20 cellular contexts compared by ENCODE assay signal in the genomic region with DNA sequence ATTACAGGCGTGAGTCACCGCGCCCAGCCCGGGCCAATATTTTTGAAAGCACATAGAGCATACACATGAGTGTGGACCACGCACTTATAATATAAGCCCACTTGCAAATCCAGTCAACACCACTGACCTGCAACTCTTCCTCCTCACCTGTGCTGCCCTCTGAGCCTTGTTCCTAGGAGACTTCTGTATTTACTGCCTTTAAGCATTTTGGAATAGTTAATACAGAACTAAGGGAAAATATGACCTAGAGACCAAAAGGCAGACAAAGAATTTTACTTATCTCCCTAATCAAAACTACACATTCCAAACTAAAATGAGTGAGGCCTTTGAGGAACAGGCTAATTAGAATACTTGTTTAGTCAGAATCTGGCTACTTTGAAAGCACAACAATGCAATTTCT.
"Had no signal": no experiment of that assay in that cellular context is flagged by ENCODE, and none has a peak within 500 bp of the region (broad histone marks: within the 10 kb centered on the region; RNA-seq: fewer than 3 reads in every experiment).

No MANE protein-coding gene starts in this region.

- H3K36me3 ChIP-seq: heart right ventricle, left ventricle myocardium inferior, lower lobe of right lung, neutrophil, right atrium auricular region, stomach, thoracic aorta, transverse colon, uterus had no signal

- H3K36me3 Mint-ChIP-seq: immature natural killer cell, memory B cell had no signal

- H3K27ac ChIP-seq: dorsolateral prefrontal cortex, heart right ventricle, left ventricle myocardium inferior, lower lobe of right lung, neutrophil, right atrium auricular region, thoracic aorta, transverse colon, uterus had no signal

- H3K4me3 Mint-ChIP-seq: immature natural killer cell, memory B cell, nephron progenitor cell had no signal

- H3K27me3 ChIP-seq: dorsolateral prefrontal cortex, heart right ventricle, neutrophil, right atrium auricular region, stomach, transverse colon, uterus had no signal

- H3K4me3 ChIP-seq: dorsolateral prefrontal cortex, heart right ventricle, left ventricle myocardium inferior, lower lobe of right lung, right atrium auricular region, stomach, thoracic aorta, transverse colon, uterus had no signal

- H3K27ac Mint-ChIP-seq: immature natural killer cell, memory B cell, nephron progenitor cell had no signal

- ATAC-seq: esophagus mucosa, heart right ventricle, lower lobe of right lung had no signal

- H3K4me1 ChIP-seq: left ventricle myocardium inferior, lower lobe of right lung, right atrium auricular region, uterus had no signal

- H3K9me3 Mint-ChIP-seq: immature natural killer cell, memory B cell, nephron progenitor cell had no signal

- DNase-seq: cortex of kidney; dorsolateral prefrontal cortex; effector memory CD4-positive, alpha-beta T cell; heart right ventricle; immature natural killer cell; left ventricle myocardium inferior; lower lobe of right lung; midbrain; nephron progenitor cell; stimulated activated CD4-positive, alpha-beta T cell treated with anti-CD3 and anti-CD28 coated beads, Interleukin-12 subunit alpha, Interleukin-12 subunit beta, amount 100 ng/mL, for 4 hours; stimulated activated naive CD4-positive, alpha-beta T cell; stomach; substantia nigra; transverse colon; uterus had no signal

- H3K4me1 Mint-ChIP-seq: immature natural killer cell, memory B cell had no signal

- H3K9me3 ChIP-seq: heart right ventricle, left ventricle myocardium inferior, lower lobe of right lung, neutrophil, right atrium auricular region, stomach, thoracic aorta, transverse colon, uterus had no signal
